ENCODE assay signal across 9 cellular contexts in genomic region chr9:115042781-115043509, GRCh38.
DNase-seq lines count a peak whose midpoint lies in the region; ATAC-seq and TF ChIP-seq lines count a peak whose summit lies in the region.
"Had no signal": no experiment of that assay in that cellular context is flagged by ENCODE, and none has a peak within 500 bp of the region (broad histone marks: within the 10 kb centered on the region; RNA-seq: fewer than 3 reads in every experiment).

No MANE protein-coding gene starts in this region.

- 23 to 36% (median 30%) methylated on average over 3 of the region's 3 CpGs for WGBS in adipose tissue, 3 donors
- 38 to 50% methylated on average over 3 of the region's 3 CpGs for whole genome bisulfite sequencing in lower leg skin, 2 donors

- peaks cover 7% of the 10 kb centered on the region for H3K4me1 Mint-ChIP-seq in activated naive CD4-positive, alpha-beta T cell treated with anti-CD3 and anti-CD28 coated beads, Interleukin-2, amount 50 U/mL, for 24 hours
- H3K4me1 Mint-ChIP-seq in activated naive CD4-positive, alpha-beta T cell treated with anti-CD3 and anti-CD28 coated beads for 36 hours (ENCODE audit: low read depth) = peaks cover 6% of the 10 kb centered on the region
- H3K4me1 Mint-ChIP-seq: CD4-positive, CD25-positive, alpha-beta regulatory T cell had no signal

- H3K36me3 Mint-ChIP-seq in activated naive CD4-positive, alpha-beta T cell treated with anti-CD3 and anti-CD28 coated beads, Interleukin-2, amount 50 U/mL, for 24 hours = no peaks in the 10 kb centered on the region
- H3K36me3 Mint-ChIP-seq in activated naive CD4-positive, alpha-beta T cell treated with anti-CD3 and anti-CD28 coated beads for 36 hours (ENCODE audit: low read depth) = no peaks in the 10 kb centered on the region
- H3K36me3 Mint-ChIP-seq: CD4-positive, CD25-positive, alpha-beta regulatory T cell had no signal

- no peak overlapping the region for H3K9ac ChIP-seq in PC-3 (ENCODE audit: low read length)

- H3K27ac ChIP-seq in adipose tissue (ENCODE audit: low read depth, low read length) = peak overlapping the region; percentile 46
- no peak overlapping the region for H3K27ac ChIP-seq in PC-3 (ENCODE audit: low read length)
- no peak overlapping the region for H3K27ac ChIP-seq in substantia nigra (ENCODE audit: low read depth, low read length, poor library complexity, severe bottlenecking)

- no peaks in the 10 kb centered on the region for H3F3A ChIP-seq in PC-3 (ENCODE audit: low read length, unreplicated experiment)

- peak overlapping the region; percentile 69 for H3K27ac Mint-ChIP-seq in activated naive CD4-positive, alpha-beta T cell treated with anti-CD3 and anti-CD28 coated beads, Interleukin-2, amount 50 U/mL, for 24 hours
- H3K27ac Mint-ChIP-seq in activated naive CD4-positive, alpha-beta T cell treated with anti-CD3 and anti-CD28 coated beads for 36 hours = no peak overlapping the region

- CTCF ChIA-PET in activated naive CD4-positive, alpha-beta T cell treated with anti-CD3 and anti-CD28 coated beads for 36 hours (lab: Charles Lee) = interaction anchor here (1.1 kb wide), 1 partner anchor 362 kb away, joined by 3 read pairs; no protein-coding TSS in a partner anchor
- CTCF ChIA-PET in PC-3 (lab: Charles Lee) = no interaction called here

- no peaks in the 10 kb centered on the region for H3K4me1 ChIP-seq in PC-3 (ENCODE audit: insufficient read depth, low read length)

- peak; percentile 84 for ATAC-seq in HG03039 (IDR thresholded peaks at IDR 0.05; ENCODE audit: unreplicated experiment)
- peak; percentile 83 for ATAC-seq in stimulated activated naive CD8-positive, alpha-beta T cell treated with anti-CD3 and anti-CD28 coated beads, Interleukin-15, Interleukin-2, amounts not matched to agents 100 U/mL and 50 U/mL, for 24 hours
- ATAC-seq in PC-3 = no peak

- no peak for DNase-seq in activated naive CD4-positive, alpha-beta T cell treated with anti-CD3 and anti-CD28 coated beads for 36 hours
- peak; percentile 54 for DNase-seq in stimulated activated naive CD8-positive, alpha-beta T cell treated with anti-CD3 and anti-CD28 coated beads, Interleukin-15, Interleukin-2, amounts not matched to agents 100 U/mL and 50 U/mL, for 24 hours
- no peak for DNase-seq in PC-3
- no peak for DNase-seq in lower leg skin (ENCODE audit: low spot score in 2 of 2)
- DNase-seq in substantia nigra (lab: John Stamatoyannopoulos, UW) = no peak
- DNase-seq: CD4-positive, CD25-positive, alpha-beta regulatory T cell had no signal

- intact Hi-C loops in activated naive CD4-positive, alpha-beta T cell treated with anti-CD3 and anti-CD28 coated beads for 36 hours (cut with micrococcal nuclease) = no loop called here
- intact Hi-C loops in PC-3 (cut with micrococcal nuclease) = no loop called here
- intact Hi-C loops in lower leg skin (cut with DNase I; ENCODE audit: low total_unique reads) = no loop called here

- peaks cover 6% of the 10 kb centered on the region for H3K27me3 Mint-ChIP-seq in activated naive CD4-positive, alpha-beta T cell treated with anti-CD3 and anti-CD28 coated beads, Interleukin-2, amount 50 U/mL, for 24 hours
- H3K27me3 Mint-ChIP-seq in activated naive CD4-positive, alpha-beta T cell treated with anti-CD3 and anti-CD28 coated beads for 36 hours (ENCODE audit: low read depth) = peaks cover 6% of the 10 kb centered on the region

- no peaks in the 10 kb centered on the region for H3K9me3 Mint-ChIP-seq in activated naive CD4-positive, alpha-beta T cell treated with anti-CD3 and anti-CD28 coated beads, Interleukin-2, amount 50 U/mL, for 24 hours
- no peaks in the 10 kb centered on the region for H3K9me3 Mint-ChIP-seq in activated naive CD4-positive, alpha-beta T cell treated with anti-CD3 and anti-CD28 coated beads for 36 hours

- no peak for TF ChIP-seq CTCF in PC-3 (conservative IDR thresholded peaks at IDR 0.05; ENCODE audit: low read depth, low read length)
- no peak for TF ChIP-seq CTCF in lower leg skin (IDR thresholded peaks at IDR 0.05)

- H3K4me3 ChIP-seq in PC-3 (ENCODE audit: low read length) (no peak overlapping the region), lower leg skin (ENCODE audit: low read depth, poor library complexity, severe bottlenecking) (no peak overlapping the region)

- POLR2A ChIA-PET in PC-3 (lab: Charles Lee; ENCODE audit: unreplicated experiment) = no interaction called here

- H3K4me2 ChIP-seq in PC-3 (ENCODE audit: low read length) = no peak overlapping the region

- H3K9me3 ChIP-seq in PC-3 (ENCODE audit: low read length) = no peaks in the 10 kb centered on the region

- H4K20me1 ChIP-seq in PC-3 (ENCODE audit: low read length) = no peaks in the 10 kb centered on the region

- H3K36me3 ChIP-seq in PC-3 (ENCODE audit: low read depth, low read length) = no peaks in the 10 kb centered on the region; the same call in 1 of the 2 replicates

- BruUV-seq in PC-3 (replicated peaks; lab: Mats Ljungman, UMichigan) = no TSS peak

- H3K9me2 ChIP-seq in PC-3 (replicated peaks; ENCODE audit: low read length) = no peaks in the 10 kb centered on the region

- H2AFZ ChIP-seq in PC-3 (ENCODE audit: low read length) = no peak overlapping the region

- TF ChIP-seq POLR2A in lower leg skin (IDR thresholded peaks at IDR 0.05) = no peak

- no peaks in the 10 kb centered on the region for H3K27me3 ChIP-seq in PC-3 (ENCODE audit: low read length)

- no peaks in the 10 kb centered on the region for H3K79me2 ChIP-seq in PC-3 (ENCODE audit: low read length)

- H3K4me3 Mint-ChIP-seq in activated naive CD4-positive, alpha-beta T cell treated with anti-CD3 and anti-CD28 coated beads, Interleukin-2, amount 50 U/mL, for 24 hours = no peak overlapping the region
- no peak overlapping the region for H3K4me3 Mint-ChIP-seq in activated naive CD4-positive, alpha-beta T cell treated with anti-CD3 and anti-CD28 coated beads for 36 hours
- H3K4me3 Mint-ChIP-seq: CD4-positive, CD25-positive, alpha-beta regulatory T cell had no signal
